Comparison of ENCODE assay signal across 20 cellular contexts in genomic region chr4:86416081-86416480, GRCh38. TPM values are rescaled to one million over a fixed set of nuclear protein-coding genes. Genes with fewer than 3 reads are reported as not detected.
DNase-seq lines count a peak whose midpoint lies in the region; ATAC-seq, FAIRE-seq and TF ChIP-seq lines count a peak whose summit lies in the region.
"Had no signal": no experiment of that assay in that cellular context is flagged by ENCODE, and none has a peak within 500 bp of the region (broad histone marks: within the 10 kb centered on the region; RNA-seq: fewer than 3 reads in every experiment).

No MANE protein-coding gene starts in this region.

- H3K27ac Mint-ChIP-seq in natural killer cell: no peak overlapping the region
- H3K27ac Mint-ChIP-seq: B cell; CD4-positive, alpha-beta T cell had no signal

- H3K4me3 ChIP-seq in bronchial epithelial cell (ENCODE audit: low read depth, low read length): no peak overlapping the region
- H3K4me3 ChIP-seq: HAP-1 had no signal

- peaks cover 6 to 9% of the 10 kb centered on the region in 2 donors for H3K9me3 Mint-ChIP-seq in natural killer cell

- no peak overlapping the region for H3K27ac ChIP-seq in foreskin keratinocyte
- peak overlapping the region; percentile 18 for H3K27ac ChIP-seq in temporal lobe (ENCODE audit: low read depth, low read length)

- no peak overlapping the region for H3K4me3 Mint-ChIP-seq in natural killer cell
- H3K4me3 Mint-ChIP-seq: B cell; CD4-positive, alpha-beta T cell had no signal

- no peaks in the 10 kb centered on the region for H3K27me3 ChIP-seq in bronchial epithelial cell (ENCODE audit: control insufficient read depth, insufficient read depth, low read length)
- H3K27me3 ChIP-seq in foreskin keratinocyte: no peaks in the 10 kb centered on the region

- no peaks in the 10 kb centered on the region for H3K4me1 ChIP-seq in foreskin keratinocyte

- no peaks in the 10 kb centered on the region for H3K36me3 ChIP-seq in bronchial epithelial cell (ENCODE audit: control insufficient read depth, insufficient read depth, low read length)
- H3K36me3 ChIP-seq: HAP-1 had no signal

- intact Hi-C loops in natural killer cell (cut with micrococcal nuclease): no loop called here

- no peak for TF ChIP-seq CTCF in bronchial epithelial cell (IDR thresholded peaks at IDR 0.05; ENCODE audit: insufficient read depth, low read length, severe bottlenecking)
- TF ChIP-seq CTCF in foreskin keratinocyte (conservative IDR thresholded peaks at IDR 0.05): no peak
- TF ChIP-seq CTCF in natural killer cell (IDR thresholded peaks at IDR 0.05): no peak

- no peak for FAIRE-seq in bronchial epithelial cell (lab: Jason Lieb, UNC)
- FAIRE-seq: G401.6, GM12891, GM19239, H1 had no signal

- peaks cover 0 to 2% of the 10 kb centered on the region in 2 donors for H3K27me3 Mint-ChIP-seq in natural killer cell (ENCODE audit: low read depth in 2 of 2)
- H3K27me3 Mint-ChIP-seq: CD4-positive, alpha-beta T cell had no signal

- no peaks in the 10 kb centered on the region for H3K4me1 Mint-ChIP-seq in natural killer cell
- H3K4me1 Mint-ChIP-seq: B cell had no signal

- H3K36me3 Mint-ChIP-seq in natural killer cell: peaks cover 5% of the 10 kb centered on the region

- ATAC-seq in foreskin keratinocyte (peak; percentile 65), GM21576 (IDR thresholded peaks at IDR 0.05; ENCODE audit: unreplicated experiment) (no peak), HG02981 (IDR thresholded peaks at IDR 0.05; ENCODE audit: unreplicated experiment) (no peak), natural killer cell (no peak)

- DNase-seq in EL (peak; percentile 1), bronchial epithelial cell (ENCODE audit: low read depth) (peak; percentile 45), foreskin keratinocyte (peak; percentile 37 to 62), natural killer cell (no peak)
- DNase-seq: ACHN; C1 segment of cervical spinal cord; Calu3; CD4-positive, alpha-beta T cell; DMS 273 treated with DMSO at 0.1 percent for 48 hours; KBM-7 had no signal

RNA-seq across cellular contexts. Expression of gene MAPK10, which starts 56.2 kb away (rescaled TPM):
- total RNA-seq in bronchial epithelial cell (3.4 and 5.4 TPM in 2 replicates), foreskin keratinocyte (4.2 and 5.9 TPM in 2 replicates), temporal lobe (163 TPM), natural killer cell (under 1 TPM in 1 of 3 donors, not detected in 2; 0.92 TPM)
- polyA plus RNA-seq in foreskin keratinocyte: 1.2 and 2.1 TPM in 2 replicates
- total RNA-seq: A172 had no signal

Comparison
In these comparisons a context has a peak if more than half of its experiments do, and no peak if none do; other contexts are left out.
1. RNA of gene MAPK10, which starts 56.2 kb away (total RNA-seq): 163 TPM in temporal lobe (single experiment); 4.2 to 5.9 TPM in foreskin keratinocyte, 3.4 to 5.4 TPM in bronchial epithelial cell and 0.92 TPM in natural killer cell; every median in the first group is over 10 times any median in the second.